1 cellular context compared by ENCODE assay signal in genomic region chr5:122839731-122840130, GRCh38.
TF ChIP-seq lines count a peak whose summit lies in the region.

No MANE protein-coding gene starts in this region.

TF ChIP-seq in IMR-90, 13 proteins besides CTCF, POLR2A, EP300 and RAD21 (continued from another document):
- TF ChIP-seq CEBPB (IDR thresholded peaks at IDR 0.05; ENCODE audit: low read depth, low read length) (no peak), SMC3 (IDR thresholded peaks at IDR 0.05; ENCODE audit: low read depth, low read length) (no peak), ELK1 (IDR thresholded peaks at IDR 0.05; ENCODE audit: borderline replicate concordance, low read depth, low read length) (no peak), NFE2L2 (IDR thresholded peaks at IDR 0.05; ENCODE audit: low read depth, low read length) (no peak), MXI1 (IDR thresholded peaks at IDR 0.05; ENCODE audit: borderline replicate concordance, low read depth, low read length) (no peak)
